3 cellular contexts compared by ENCODE assay signal in the genomic region with DNA sequence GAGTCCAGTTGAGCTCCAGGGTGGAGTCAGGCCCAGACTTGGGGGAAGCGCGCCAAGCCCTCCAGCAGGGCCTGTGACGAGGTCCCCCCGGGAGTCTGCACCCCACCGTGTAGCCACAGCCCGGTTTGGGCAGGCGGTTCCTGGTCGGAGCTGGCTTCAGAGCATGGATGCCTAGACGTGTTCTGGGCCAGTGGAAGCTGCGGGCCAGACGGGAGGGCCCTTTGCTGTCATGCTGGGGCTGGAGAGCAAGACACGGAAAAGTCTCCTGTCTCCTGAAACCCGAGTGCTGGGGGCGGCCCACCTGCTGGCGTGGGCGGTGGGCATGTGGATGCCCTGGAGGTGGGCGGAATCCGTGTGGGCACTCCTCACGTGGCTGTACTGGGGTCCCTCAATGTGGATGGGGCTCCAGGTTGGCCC.
TF ChIP-seq lines count a peak whose summit lies in the region.

No MANE protein-coding gene starts in this region.

TF ChIP-seq in IMR-90, 13 proteins besides CTCF, POLR2A, EP300 and RAD21:
- TF ChIP-seq NFE2L2 (IDR thresholded peaks at IDR 0.05; ENCODE audit: low read depth, low read length) (no peak), MXI1 (IDR thresholded peaks at IDR 0.05; ENCODE audit: borderline replicate concordance, low read depth, low read length) (no peak), SMC3 (IDR thresholded peaks at IDR 0.05; ENCODE audit: low read depth, low read length) (no peak), MAFK (IDR thresholded peaks at IDR 0.05; ENCODE audit: low read depth, low read length) (no peak), RFX5 (IDR thresholded peaks at IDR 0.05; ENCODE audit: low read depth, low read length) (no peak), CHD1 (IDR thresholded peaks at IDR 0.05; ENCODE audit: low read depth, low read length) (no peak), CEBPB (IDR thresholded peaks at IDR 0.05; ENCODE audit: low read depth, low read length) (no peak), FOS (IDR thresholded peaks at IDR 0.05; ENCODE audit: low read depth, low read length) (no peak), RCOR1 (IDR thresholded peaks at IDR 0.05; ENCODE audit: insufficient replicate concordance, low read length) (no peak)

TF ChIP-seq in H1, 55 proteins besides CTCF, POLR2A, EP300 and RAD21:
- TF ChIP-seq SP1 (IDR thresholded peaks at IDR 0.05; ENCODE audit: low read depth, low read length) (no peak), ATF3 (IDR thresholded peaks at IDR 0.05; ENCODE audit: insufficient read depth, low read depth, low read length) (no peak), CHD1 (IDR thresholded peaks at IDR 0.05; ENCODE audit: low read depth, low read length) (no peak), ASH2L (IDR thresholded peaks at IDR 0.05; ENCODE audit: low read length) (no peak), RXRA (IDR thresholded peaks at IDR 0.05; ENCODE audit: insufficient read depth, low read depth, low read length) (no peak), NANOG (IDR thresholded peaks at IDR 0.05; ENCODE audit: insufficient read depth, low read depth, low read length, poor library complexity, severe bottlenecking) (no peak), RNF2 (IDR thresholded peaks at IDR 0.05; ENCODE audit: borderline replicate concordance, low read depth, low read length, missing control alignments, poor library complexity, severe bottlenecking) (no peak), POU5F1 (IDR thresholded peaks at IDR 0.05; ENCODE audit: low read depth, low read length) (no peak), TAF1 (IDR thresholded peaks at IDR 0.05; ENCODE audit: low read depth, low read length) (no peak), FOSL1 (IDR thresholded peaks at IDR 0.05; ENCODE audit: insufficient read depth, low read depth, low read length) (no peak), KDM5A (IDR thresholded peaks at IDR 0.05; ENCODE audit: low read length) (no peak), RBBP5 (IDR thresholded peaks at IDR 0.05; ENCODE audit: borderline replicate concordance, low read depth, low read length) (no peak), SIX5 (IDR thresholded peaks at IDR 0.05; ENCODE audit: low read depth, low read length) (no peak)

TF ChIP-seq in neural cell, 6 proteins besides CTCF, POLR2A, EP300 and RAD21:
- no peak for TF ChIP-seq SMC3 (conservative IDR thresholded peaks at IDR 0.05; ENCODE audit: poor library complexity)
- TF ChIP-seq EZH2 (IDR thresholded peaks at IDR 0.05; ENCODE audit: borderline replicate concordance, insufficient read depth, low read length, poor library complexity, severe bottlenecking) = no peak
- TF ChIP-seq TAF1 (IDR thresholded peaks at IDR 0.05; ENCODE audit: low read depth) = no peak
- TF ChIP-seq POLR2AphosphoS5 (IDR thresholded peaks at IDR 0.05) = no peak
- TF ChIP-seq MXI1 (conservative IDR thresholded peaks at IDR 0.05; ENCODE audit: poor library complexity, severe bottlenecking) = no peak
- TF ChIP-seq, protein P1, sequence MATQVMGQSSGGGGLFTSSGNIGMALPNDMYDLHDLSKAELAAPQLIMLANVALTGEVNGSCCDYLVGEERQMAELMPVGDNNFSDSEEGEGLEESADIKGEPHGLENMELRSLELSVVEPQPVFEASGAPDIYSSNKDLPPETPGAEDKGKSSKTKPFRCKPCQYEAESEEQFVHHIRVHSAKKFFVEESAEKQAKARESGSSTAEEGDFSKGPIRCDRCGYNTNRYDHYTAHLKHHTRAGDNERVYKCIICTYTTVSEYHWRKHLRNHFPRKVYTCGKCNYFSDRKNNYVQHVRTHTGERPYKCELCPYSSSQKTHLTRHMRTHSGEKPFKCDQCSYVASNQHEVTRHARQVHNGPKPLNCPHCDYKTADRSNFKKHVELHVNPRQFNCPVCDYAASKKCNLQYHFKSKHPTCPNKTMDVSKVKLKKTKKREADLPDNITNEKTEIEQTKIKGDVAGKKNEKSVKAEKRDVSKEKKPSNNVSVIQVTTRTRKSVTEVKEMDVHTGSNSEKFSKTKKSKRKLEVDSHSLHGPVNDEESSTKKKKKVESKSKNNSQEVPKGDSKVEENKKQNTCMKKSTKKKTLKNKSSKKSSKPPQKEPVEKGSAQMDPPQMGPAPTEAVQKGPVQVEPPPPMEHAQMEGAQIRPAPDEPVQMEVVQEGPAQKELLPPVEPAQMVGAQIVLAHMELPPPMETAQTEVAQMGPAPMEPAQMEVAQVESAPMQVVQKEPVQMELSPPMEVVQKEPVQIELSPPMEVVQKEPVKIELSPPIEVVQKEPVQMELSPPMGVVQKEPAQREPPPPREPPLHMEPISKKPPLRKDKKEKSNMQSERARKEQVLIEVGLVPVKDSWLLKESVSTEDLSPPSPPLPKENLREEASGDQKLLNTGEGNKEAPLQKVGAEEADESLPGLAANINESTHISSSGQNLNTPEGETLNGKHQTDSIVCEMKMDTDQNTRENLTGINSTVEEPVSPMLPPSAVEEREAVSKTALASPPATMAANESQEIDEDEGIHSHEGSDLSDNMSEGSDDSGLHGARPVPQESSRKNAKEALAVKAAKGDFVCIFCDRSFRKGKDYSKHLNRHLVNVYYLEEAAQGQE (IDR thresholded peaks at IDR 0.05; ENCODE audit: borderline replicate concordance) = no peak
